14 cellular contexts compared by ENCODE assay signal in genomic region chr2:226711606-226712296, GRCh38.
"Had no signal": no experiment of that assay in that cellular context is flagged by ENCODE, and none has a peak within 500 bp of the region (broad histone marks: within the 10 kb centered on the region; RNA-seq: fewer than 3 reads in every experiment).

No MANE protein-coding gene starts in this region.

- FAIRE-seq: urothelium cell line had no signal

- ATAC-seq: natural killer cell had no signal

- H3K4me1 ChIP-seq: esophagus squamous epithelium, right atrium auricular region, sigmoid colon had no signal

- H3K27ac ChIP-seq: coronary artery, esophagus squamous epithelium, right atrium auricular region, sigmoid colon, skin epidermis had no signal

- H3K27me3 ChIP-seq: esophagus squamous epithelium, right atrium auricular region, sigmoid colon had no signal

- H3K4me3 ChIP-seq: coronary artery, esophagus squamous epithelium, right atrium auricular region, sigmoid colon, skin epidermis had no signal

- H3K9me3 ChIP-seq: esophagus squamous epithelium, right atrium auricular region, sigmoid colon had no signal

- H3K36me3 ChIP-seq: esophagus squamous epithelium, right atrium auricular region, sigmoid colon had no signal

- DNase-seq: effector CD4-positive, alpha-beta T cell; esophagus squamous epithelium; foreskin fibroblast; immature natural killer cell; natural killer cell; posterior cingulate gyrus; sigmoid colon; stimulated activated CD4-positive, alpha-beta T cell treated with anti-CD3 and anti-CD28 coated beads, Interleukin-12 subunit alpha, Interleukin-12 subunit beta, amount 100 ng/mL, for 4 hours; stimulated activated naive CD4-positive, alpha-beta T cell treated with Interleukin-2 at 50 U/mL for 16 hours; trophoblast cell had no signal
